17 cellular contexts compared by ENCODE assay signal in genomic region chr18:51447943-51448342, GRCh38.
A peak's percentile ranks its signal among the peaks of the same experiment; 100 is the strongest.
DNase-seq lines count a peak whose midpoint lies in the region; ATAC-seq and TF ChIP-seq lines count a peak whose summit lies in the region.
"Had no signal": no experiment of that assay in that cellular context is flagged by ENCODE, and none has a peak within 500 bp of the region (broad histone marks: within the 10 kb centered on the region; RNA-seq: fewer than 3 reads in every experiment).

No MANE protein-coding gene starts in this region.

- no peak overlapping the region for H2BK5ac ChIP-seq in trophoblast cell (ENCODE audit: low read depth, low read length, poor library complexity)

- TF ChIP-seq CTCF in right atrium auricular region (IDR thresholded peaks at IDR 0.05) (no peak), heart left ventricle (IDR thresholded peaks at IDR 0.05) (no peak), parathyroid adenoma (IDR thresholded peaks at IDR 0.05) (no peak)

- H3K4me2 ChIP-seq in parathyroid adenoma (ENCODE audit: low read length) (no peak overlapping the region), trophoblast cell (ENCODE audit: low read length) (no peak overlapping the region)

- H4K91ac ChIP-seq in trophoblast cell (ENCODE audit: low read depth, low read length): no peak overlapping the region

- H3K79me1 ChIP-seq in trophoblast cell (ENCODE audit: low read length): no peaks in the 10 kb centered on the region

- H3K27ac ChIP-seq in right atrium auricular region (no peak overlapping the region), heart left ventricle (peak overlapping the region in 2 of 12 donors; percentile 24 to 38), parathyroid adenoma (no peak overlapping the region), trophoblast cell (ENCODE audit: low read depth, low read length) (no peak overlapping the region)
- H3K27ac ChIP-seq: RWPE1, SJSA1 had no signal

- DNase-seq in Right ventricle myocardium inferior (ENCODE audit: missing footprints) (no peak), right atrium auricular region (ENCODE audit: low spot score) (no peak), heart left ventricle (no peak), RKO (ENCODE audit: low spot score) (no peak), trophoblast cell (no peak)
- DNase-seq: Calu3; CD4-positive, alpha-beta memory T cell; NCI-H187; NCI-H2107; NCI-H345; NCI-H524 treated with DMSO at 0.1 percent for 48 hours; PC-3 had no signal

- peak overlapping the region; percentile 51 for H2AFZ ChIP-seq in parathyroid adenoma
- no peak overlapping the region for H2AFZ ChIP-seq in trophoblast cell (ENCODE audit: insufficient read depth, low read length, poor library complexity)

- H2BK12ac ChIP-seq in trophoblast cell (ENCODE audit: low read length): no peak overlapping the region

- H3K9me3 ChIP-seq in right atrium auricular region (no peaks in the 10 kb centered on the region), heart left ventricle (no peaks in the 10 kb centered on the region), parathyroid adenoma (ENCODE audit: control insufficient read depth, low read length) (no peaks in the 10 kb centered on the region), trophoblast cell (ENCODE audit: insufficient read depth, low read depth, low read length) (no peaks in the 10 kb centered on the region)
- H3K9me3 ChIP-seq: SJSA1 had no signal

- intact Hi-C loops in Right ventricle myocardium inferior (cut with DNase I): loop anchor here (5.0 to 10.0 kb wide), 2 partner anchors 49 to 333 kb away; no protein-coding TSS in a partner anchor
- intact Hi-C loops in heart left ventricle (cut with DNase I): loop anchor here in 1 of 10 donors (5.0 kb wide), 1 partner anchor 51 kb away; no protein-coding TSS in a partner anchor

- no peak overlapping the region for H3K23ac ChIP-seq in trophoblast cell (ENCODE audit: low read length)

- H3K4me3 ChIP-seq in right atrium auricular region (no peak overlapping the region), heart left ventricle (no peak overlapping the region), parathyroid adenoma (ENCODE audit: low read depth, low read length) (no peak overlapping the region), trophoblast cell (ENCODE audit: low read depth, low read length) (no peak overlapping the region)
- H3K4me3 ChIP-seq: K562, SJSA1 had no signal

- WGBS in heart left ventricle, 4 donors: 42 to 54% (median 48%) methylated on average over 8 of the region's 8 CpGs
- no CpG with 5 or more reads among the region's 8 CpGs for WGBS in trophoblast cell (ENCODE audit: extremely low coverage, insufficient coverage, insufficient read length)

- H3K36me3 ChIP-seq in right atrium auricular region (no peaks in the 10 kb centered on the region), heart left ventricle (no peaks in the 10 kb centered on the region), parathyroid adenoma (ENCODE audit: control insufficient read depth, insufficient read depth, low read length) (no peaks in the 10 kb centered on the region), trophoblast cell (ENCODE audit: control insufficient read depth in 1 of 2, insufficient read depth in 2 of 2, low read length in 2 of 2) (no peaks in the 10 kb centered on the region)
- H3K36me3 ChIP-seq: SJSA1 had no signal

- no peak overlapping the region for H2BK120ac ChIP-seq in trophoblast cell (ENCODE audit: insufficient read depth, low read length, poor library complexity)

- H4K8ac ChIP-seq in trophoblast cell (ENCODE audit: low read depth, low read length): no peak overlapping the region

- ATAC-seq in Right ventricle myocardium inferior (peak; percentile 29), heart left ventricle (peak; percentile 42 to 71 (median 52)), HG03025 (IDR thresholded peaks at IDR 0.05; ENCODE audit: low FRiP score, unreplicated experiment) (no peak)
- ATAC-seq: K562, PC-3 had no signal

- H3K18ac ChIP-seq in trophoblast cell (ENCODE audit: low read length): no peak overlapping the region

- no peak overlapping the region for H2AK5ac ChIP-seq in trophoblast cell (ENCODE audit: low read length)

- no peak for TF ChIP-seq POLR2A in heart left ventricle (IDR thresholded peaks at IDR 0.05)

- H3K27me3 ChIP-seq in right atrium auricular region: no peaks in the 10 kb centered on the region
- no peaks in the 10 kb centered on the region for H3K27me3 ChIP-seq in heart left ventricle
- no peaks in the 10 kb centered on the region for H3K27me3 ChIP-seq in parathyroid adenoma (ENCODE audit: control insufficient read depth, insufficient read depth, low read length)
- H3K27me3 ChIP-seq in trophoblast cell (ENCODE audit: insufficient read depth, low read length): no peaks in the 10 kb centered on the region
- H3K27me3 ChIP-seq: SJSA1 had no signal

- H3K14ac ChIP-seq in trophoblast cell (ENCODE audit: low read length): no peak overlapping the region

- no peaks in the 10 kb centered on the region for H3K79me2 ChIP-seq in parathyroid adenoma
- H3K79me2 ChIP-seq in trophoblast cell (ENCODE audit: control insufficient read depth, insufficient read depth, low read length, poor library complexity): no peaks in the 10 kb centered on the region

- no peak overlapping the region for H4K12ac ChIP-seq in trophoblast cell (ENCODE audit: low read depth, low read length)

- H3K4ac ChIP-seq in trophoblast cell (ENCODE audit: low read depth, low read length): no peak overlapping the region

- no peak overlapping the region for H3K9ac ChIP-seq in parathyroid adenoma
- H3K9ac ChIP-seq in trophoblast cell (ENCODE audit: low read length): no peak overlapping the region

- H3K4me1 ChIP-seq in right atrium auricular region (peaks cover 0 to 10% of the 10 kb centered on the region in 2 donors), heart left ventricle (peaks cover 0 to 10% (median 0%) of the 10 kb centered on the region in 12 donors), parathyroid adenoma (peaks cover 7% of the 10 kb centered on the region), trophoblast cell (ENCODE audit: control insufficient read depth in 1 of 2, insufficient read depth in 2 of 2, low read length in 2 of 2) (no peaks in the 10 kb centered on the region)
- H3K4me1 ChIP-seq: SJSA1 had no signal
